ENCODE assay signal across 8 cellular contexts in genomic region chr4:48268956-48269860, GRCh38. TPM values are rescaled to one million over a fixed set of nuclear protein-coding genes. Genes with fewer than 3 reads are reported as not detected.
DNase-seq lines count a peak whose midpoint lies in the region; ATAC-seq and TF ChIP-seq lines count a peak whose summit lies in the region.

TEC (minus strand) TSS chr4:48269838; CDS start chr4:48228614, 41,224 bp downstream.

- H3K27me3 ChIP-seq in neural progenitor cell (peaks cover 33% of the 10 kb centered on the region), upper lobe of left lung (no peaks in the 10 kb centered on the region)

- peaks cover 4% of the 10 kb centered on the region for H3K9me3 Mint-ChIP-seq in neural progenitor cell

- TF ChIP-seq POLR2A in upper lobe of left lung (IDR thresholded peaks at IDR 0.05), result peak in 3 of 4 donors; percentile 40 to 93 (median 64)

- 1 to 5% methylated on average over 30 to 38 of the region's 63 CpGs for WGBS in upper lobe of left lung, 2 donors

- DNase-seq in activated CD8-positive, alpha-beta memory T cell treated with anti-CD3 and anti-CD28 coated beads for 4 hours (ENCODE audit: low read depth in 2 of 2), result peak; percentile 5 to 11
- DNase-seq in activated CD8-positive, alpha-beta memory T cell treated with anti-CD3 and anti-CD28 coated beads for 24 hours, result no peak
- peak; percentile 34 to 38 for DNase-seq in NCI-H1930 (lab: John Stamatoyannopoulos, UW)
- peak in 2 of 3 experiments; percentile 28 to 49 for DNase-seq in activated CD8-positive, alpha-beta memory T cell treated with anti-CD3 and anti-CD28 coated beads for 48 hours (ENCODE audit: low read depth in 2 of 3, low spot score in 2 of 3)
- DNase-seq in fibroblast of pulmonary artery (ENCODE audit: low read depth), result no peak
- DNase-seq in neural progenitor cell (ENCODE audit: low spot score), result peak; percentile 56
- DNase-seq in upper lobe of left lung, result peak in 1 of 2 donors; percentile 70

- H2AFZ ChIP-seq in neural progenitor cell (replicated peaks), result peak within 1 kb of the TSS; percentile 99

- no peaks in the 10 kb centered on the region for H3K36me3 Mint-ChIP-seq in neural progenitor cell

- no peaks in the 10 kb centered on the region for H4K20me1 ChIP-seq in neural progenitor cell (ENCODE audit: low read depth)

- H3K9ac ChIP-seq in neural progenitor cell, result no peak within 1 kb of the TSS

- peaks cover 9% of the 10 kb centered on the region for H3F3A ChIP-seq in neural progenitor cell (ENCODE audit: low read depth)

- peak within 1 kb of the TSS; percentile 60 for H3K4me3 ChIP-seq in fibroblast of pulmonary artery (replicated peaks; ENCODE audit: low read depth, low read length)
- peak within 1 kb of the TSS; percentile 74 for H3K4me3 ChIP-seq in neural progenitor cell
- peak within 1 kb of the TSS; percentile 70 to 98 (median 81) for H3K4me3 ChIP-seq in upper lobe of left lung

- H3K4me1 ChIP-seq in neural progenitor cell, result no peaks in the 10 kb centered on the region
- peaks cover 0 to 11% (median 7%) of the 10 kb centered on the region in 4 donors for H3K4me1 ChIP-seq in upper lobe of left lung

- peaks cover 13% of the 10 kb centered on the region for H3K27me3 Mint-ChIP-seq in neural progenitor cell (ENCODE audit: insufficient read depth, low read depth)

- H3K27ac ChIP-seq in neural progenitor cell (no peak within 1 kb of the TSS), upper lobe of left lung (peak within 1 kb of the TSS; percentile 86 to 93 (median 90))

- peak within 1 kb of the TSS; percentile 83 for H3K4me2 ChIP-seq in neural progenitor cell

- H3K79me2 ChIP-seq in neural progenitor cell (ENCODE audit: low read depth), result no peaks in the 10 kb centered on the region

- no peak within 1 kb of the TSS for H3K27ac Mint-ChIP-seq in neural progenitor cell

- ATAC-seq in HG02763 (IDR thresholded peaks at IDR 0.05; ENCODE audit: unreplicated experiment) (peak; percentile 18), upper lobe of left lung (ENCODE audit: low FRiP score in 2 of 2) (peak; percentile 76 to 83)

- H3K9me3 ChIP-seq in neural progenitor cell (ENCODE audit: low read depth) (no peaks in the 10 kb centered on the region), upper lobe of left lung (no peaks in the 10 kb centered on the region)

- H3K36me3 ChIP-seq in neural progenitor cell (no peaks in the 10 kb centered on the region), upper lobe of left lung (no peaks in the 10 kb centered on the region)

- peaks cover 2% of the 10 kb centered on the region for H3K4me1 Mint-ChIP-seq in neural progenitor cell

- no peak for TF ChIP-seq EP300 in upper lobe of left lung (IDR thresholded peaks at IDR 0.05)

- TF ChIP-seq CTCF in fibroblast of pulmonary artery (IDR thresholded peaks at IDR 0.05; ENCODE audit: low read length, missing control alignments) (no peak), neural progenitor cell (IDR thresholded peaks at IDR 0.05) (no peak), upper lobe of left lung (IDR thresholded peaks at IDR 0.05) (peak in 2 of 6 experiments; percentile 4 to 7)

- peak within 1 kb of the TSS; percentile 94 for H3K4me3 Mint-ChIP-seq in neural progenitor cell

RNA-seq across cellular contexts. Expression of gene TEC, which starts in this region (rescaled TPM):
- 0.22 TPM in 1 of 2 replicates, not detected in the other for total RNA-seq in neural progenitor cell (ENCODE audit: low replicate concordance)
- total RNA-seq in upper lobe of left lung, result 10 to 100 TPM in 3 of 6 donors, 1 to 10 TPM in 3; 5.9 to 26.2 (median 10.1) TPM

Comparison
In these comparisons a context has a peak if more than half of its experiments do, and no peak if none do; other contexts are left out.
1. DNase-seq: peak in activated CD8-positive, alpha-beta memory T cell treated with anti-CD3 and anti-CD28 coated beads for 4 hours (2 of 2), NCI-H1930 (2 of 2) and activated CD8-positive, alpha-beta memory T cell treated with anti-CD3 and anti-CD28 coated beads for 48 hours (2 of 3); none in activated CD8-positive, alpha-beta memory T cell treated with anti-CD3 and anti-CD28 coated beads for 24 hours (single experiment) and fibroblast of pulmonary artery (single experiment).
2. Peak in DNase-seq, H3K4me3 ChIP-seq and H3K4me2 ChIP-seq in neural progenitor cell; RNA of the gene not detected or under 1 TPM.
3. Peak in every context shown above with its lines, with median percentiles within 50 percentile points of each other: H3K4me3 ChIP-seq.